7 cellular contexts compared by ENCODE assay signal in genomic region chr12:15979096-15980091, GRCh38.
DNase-seq lines count a peak whose midpoint lies in the region; ATAC-seq and TF ChIP-seq lines count a peak whose summit lies in the region.

No MANE protein-coding gene starts in this region.

- peak; percentile 92 for DNase-seq in astrocyte of the cerebellum (ENCODE audit: low read depth)
- no peak for DNase-seq in left lung
- no peak for DNase-seq in NCI-H1048 (lab: John Stamatoyannopoulos, UW)

- H3K9me3 ChIP-seq in left lung, result no peaks in the 10 kb centered on the region

- H3K27ac ChIP-seq in left lung, result peak overlapping the region in 1 of 2 donors; percentile 53

- no peak overlapping the region for H3K4me3 ChIP-seq in astrocyte of the cerebellum (ENCODE audit: low read depth, low read length)
- no peak overlapping the region for H3K4me3 ChIP-seq in left lung

- intact Hi-C loops in left lung (cut with DNase I), result no loop called here

- peak; percentile 71 for TF ChIP-seq CTCF in astrocyte of the cerebellum (IDR thresholded peaks at IDR 0.05; ENCODE audit: low read depth, low read length, missing control alignments)
- TF ChIP-seq CTCF in left lung (IDR thresholded peaks at IDR 0.05), result peak; percentile 18 to 47

- no peaks in the 10 kb centered on the region for H3K27me3 ChIP-seq in left lung

- peaks cover 0 to 24% of the 10 kb centered on the region in 2 donors for H3K36me3 ChIP-seq in left lung

- ATAC-seq in GM18867 (IDR thresholded peaks at IDR 0.05; ENCODE audit: unreplicated experiment), result peak; percentile 76
- peak; percentile 83 for ATAC-seq in HG03354 (IDR thresholded peaks at IDR 0.05; ENCODE audit: poor library complexity, severe bottlenecking, unreplicated experiment)
- peak; percentile 63 for ATAC-seq in left lung
- no peak for ATAC-seq in GM21723 (IDR thresholded peaks at IDR 0.05; ENCODE audit: unreplicated experiment)
- no peak for ATAC-seq in GM19328 (IDR thresholded peaks at IDR 0.05; ENCODE audit: unreplicated experiment)

- H3K4me1 ChIP-seq in left lung, result peaks cover 12 to 23% of the 10 kb centered on the region in 2 donors

- in situ Hi-C loops in astrocyte of the cerebellum (cut with HindIII; ENCODE audit: low sequenced_read_pairs), result loop anchor here (5.0 kb wide), 1 partner anchor 52 kb away; no protein-coding TSS in a partner anchor

Comparison
In these comparisons a context has a peak if more than half of its experiments do, and no peak if none do; other contexts are left out.
1. ATAC-seq: peak in GM18867 (single experiment), HG03354 (single experiment) and left lung (single experiment); none in GM21723 (single experiment) and GM19328 (single experiment).